Comparison of ENCODE assay signal across 8 cellular contexts in genomic region chr21:39445339-39446269, GRCh38. TPM values are rescaled to one million over a fixed set of nuclear protein-coding genes. Genes with fewer than 3 reads are reported as not detected.
DNase-seq lines count a peak whose midpoint lies in the region; ATAC-seq and TF ChIP-seq lines count a peak whose summit lies in the region.

LCA5L (minus strand) TSS chr21:39445778; CDS start chr21:39428493, 17,285 bp downstream.

- H3K27me3 Mint-ChIP-seq in T-cell, result peaks cover 15 to 20% of the 10 kb centered on the region in 2 donors

- POLR2A ChIA-PET in T-cell (lab: Charles Lee), result no interaction called here

- H3K4me3 ChIP-seq in right atrium auricular region (peak within 1 kb of the TSS; percentile 64 to 75), uterus (peak within 1 kb of the TSS; percentile 52 to 58)

- peak within 1 kb of the TSS; percentile 92 to 94 for H3K27ac Mint-ChIP-seq in T-cell

- H3K9me3 ChIP-seq in right atrium auricular region (no peaks in the 10 kb centered on the region), uterus (no peaks in the 10 kb centered on the region)

- TF ChIP-seq CTCF in GM13977 (IDR thresholded peaks at IDR 0.05; ENCODE audit: extremely low read depth, insufficient read depth, missing control alignments) (no peak), right atrium auricular region (IDR thresholded peaks at IDR 0.05) (peak in 1 of 2 donors; percentile 13), uterus (IDR thresholded peaks at IDR 0.05) (peak in 2 of 4 experiments; percentile 27 to 41)

- H3K4me1 ChIP-seq in right atrium auricular region, result peaks cover 0 to 19% of the 10 kb centered on the region in 2 donors
- H3K4me1 ChIP-seq in uterus, result no peaks in the 10 kb centered on the region

- TF ChIP-seq POLR2A in uterus (IDR thresholded peaks at IDR 0.05), result peak; percentile 81 to 91

- in situ Hi-C loops in GM13977 (cut with MboI; ENCODE audit: low pct_unique_long_range_greater_than_20kb, low sequenced_read_pairs, unreplicated experiment), result no loop called here

- peak; percentile 98 for DNase-seq in GM13977 (ENCODE audit: low spot score)
- DNase-seq in NCI-H146 (lab: John Stamatoyannopoulos, UW), result peak; percentile 83
- peak; percentile 71 to 91 (median 84) for DNase-seq in T-cell
- DNase-seq in amniotic stem cell (lab: John Stamatoyannopoulos, UW), result peak; percentile 79
- peak; percentile 93 for DNase-seq in right atrium auricular region (ENCODE audit: low spot score)
- peak; percentile 54 for DNase-seq in pulmonary artery endothelial cell (ENCODE audit: low read depth, low spot score)
- DNase-seq in uterus, result peak; percentile 86 to 92

- intact Hi-C loops in uterus (cut with DNase I; ENCODE audit: low total_unique reads), result no loop called here

- H3K36me3 ChIP-seq in right atrium auricular region (no peaks in the 10 kb centered on the region), uterus (no peaks in the 10 kb centered on the region)

- no peaks in the 10 kb centered on the region for H3K9me3 Mint-ChIP-seq in T-cell

- H3K27ac ChIP-seq in right atrium auricular region (peak within 1 kb of the TSS; percentile 90 to 93), uterus (peak within 1 kb of the TSS; percentile 90 to 92)

- peak within 1 kb of the TSS; percentile 88 to 97 (median 92) for H3K4me3 Mint-ChIP-seq in T-cell

- no peaks in the 10 kb centered on the region for H3K27me3 ChIP-seq in right atrium auricular region
- H3K27me3 ChIP-seq in uterus, result no peaks in the 10 kb centered on the region

- H3K4me1 Mint-ChIP-seq in T-cell, result peaks cover 15 to 22% (median 17%) of the 10 kb centered on the region in 3 donors

- ATAC-seq in HG02852 (IDR thresholded peaks at IDR 0.05; ENCODE audit: unreplicated experiment), result peak; percentile 86
- ATAC-seq in T-cell (replicated peaks in 1 of 4), result peak; percentile 91 to 94 (median 92)

- CTCF ChIA-PET in T-cell (lab: Charles Lee), result interaction anchor here (0.6 to 0.7 kb wide), 3 partner anchors 54 to 740 kb away, joined by 3 read pairs; no protein-coding TSS in a partner anchor

- H3K36me3 Mint-ChIP-seq in T-cell, result no peaks in the 10 kb centered on the region

RNA-seq across cellular contexts. Expression of gene LCA5L, which starts in this region (rescaled TPM):
- total RNA-seq in T-cell (under 1 TPM in 4 of 5 donors, not detected in 1; 0.23 to 0.60 (median 0.44) TPM), right atrium auricular region (1 to 10 TPM in 1 of 2 donors, under 1 TPM in 1; 0.26 to 1.5 TPM), pulmonary artery endothelial cell (0.21 and 0.79 TPM in 2 replicates), uterus (1 to 10 TPM in 2 of 4 donors, under 1 TPM in 1, not detected in 1; 0.26 to 4.1 (median 2.2) TPM)

Comparison
In these comparisons a context has a peak if more than half of its experiments do, and no peak if none do; other contexts are left out.
1. Peak in every context shown above with its lines: DNase-seq, ATAC-seq, H3K4me3 ChIP-seq and H3K27ac ChIP-seq.
2. Peak in DNase-seq and ATAC-seq in T-cell; RNA of the gene not detected or under 1 TPM.
3. Peak in DNase-seq in pulmonary artery endothelial cell; RNA of the gene not detected or under 1 TPM.